ENCODE assay signal across 8 cellular contexts in genomic region chrX:147911192-147912022, GRCh38. TPM values are rescaled to one million over a fixed set of nuclear protein-coding genes. Genes with fewer than 3 reads are reported as not detected.
A peak's percentile ranks its signal among the peaks of the same experiment; 100 is the strongest.
DNase-seq lines count a peak whose midpoint lies in the region; ATAC-seq and TF ChIP-seq lines count a peak whose summit lies in the region.

Gene FMR1 (plus strand): TSS chrX:147911919. CDS start chrX:147912180, 261 bp downstream.

- DNase-seq in NCI-H1092 treated with DMSO at 0.1 percent for 48 hours (lab: John Stamatoyannopoulos, UW): peak; percentile 93
- peak; percentile 79 for DNase-seq in SKM-1 treated with dmso at 0.1 percent for 144 hours (lab: John Stamatoyannopoulos, UW; ENCODE audit: unreplicated experiment)
- DNase-seq in glutamatergic neuron: peak; percentile 86
- peak; percentile 97 for DNase-seq in osteocyte (ENCODE audit: extremely low spot score, unreplicated experiment)
- DNase-seq in thoracic aorta (ENCODE audit: low spot score): peak; percentile 77

- H3K36me3 ChIP-seq in thoracic aorta: no peaks in the 10 kb centered on the region

- peaks cover 0 to 11% of the 10 kb centered on the region in 2 donors for H3K4me1 ChIP-seq in thoracic aorta (ENCODE audit: control insufficient read depth in 1 of 2, low read depth in 2 of 2)

- peak; percentile 19 for TF ChIP-seq POLR2A in GM10847 (IDR thresholded peaks at IDR 0.05; ENCODE audit: extremely low read depth, insufficient read length)

- peak within 1 kb of the TSS; percentile 95 for H3K4me3 Mint-ChIP-seq in activated naive CD8-positive, alpha-beta T cell
- peak within 1 kb of the TSS; percentile 98 for H3K4me3 Mint-ChIP-seq in glutamatergic neuron (ENCODE audit: unreplicated experiment)
- H3K4me3 Mint-ChIP-seq in osteocyte (ENCODE audit: unreplicated experiment): peak within 1 kb of the TSS; percentile 92

- TF ChIP-seq CTCF in glutamatergic neuron (IDR thresholded peaks at IDR 0.05; ENCODE audit: partially characterized antibody, unreplicated experiment): no peak
- TF ChIP-seq CTCF in osteocyte (IDR thresholded peaks at IDR 0.05): no peak
- TF ChIP-seq CTCF in thoracic aorta (IDR thresholded peaks at IDR 0.05): no peak

- peak within 1 kb of the TSS; percentile 88 to 92 for H3K27ac ChIP-seq in thoracic aorta

- no peaks in the 10 kb centered on the region for H3K27me3 ChIP-seq in thoracic aorta (replicated peaks; ENCODE audit: insufficient read depth)

- ATAC-seq in HG02623 (IDR thresholded peaks at IDR 0.05; ENCODE audit: unreplicated experiment) (peak; percentile 79), thoracic aorta (ENCODE audit: insufficient number of reproducible peaks, low FRiP score, low read depth) (peak; percentile 95)

- no peaks in the 10 kb centered on the region for H3K36me3 Mint-ChIP-seq in activated naive CD8-positive, alpha-beta T cell
- H3K36me3 Mint-ChIP-seq in glutamatergic neuron (ENCODE audit: unreplicated experiment) (no peaks in the 10 kb centered on the region), osteocyte (ENCODE audit: unreplicated experiment) (no peaks in the 10 kb centered on the region)

- peak within 1 kb of the TSS; percentile 92 for H3K27ac Mint-ChIP-seq in activated naive CD8-positive, alpha-beta T cell
- H3K27ac Mint-ChIP-seq in glutamatergic neuron (ENCODE audit: unreplicated experiment): peak within 1 kb of the TSS; percentile 92
- peak within 1 kb of the TSS; percentile 89 for H3K27ac Mint-ChIP-seq in osteocyte (ENCODE audit: unreplicated experiment)

- H3K27me3 Mint-ChIP-seq in activated naive CD8-positive, alpha-beta T cell: no peaks in the 10 kb centered on the region
- H3K27me3 Mint-ChIP-seq in glutamatergic neuron (ENCODE audit: unreplicated experiment) (peaks cover 2% of the 10 kb centered on the region), osteocyte (ENCODE audit: unreplicated experiment) (no peaks in the 10 kb centered on the region)

- peak within 1 kb of the TSS; percentile 88 for H3K4me3 ChIP-seq in thoracic aorta

- H3K4me1 Mint-ChIP-seq in activated naive CD8-positive, alpha-beta T cell (ENCODE audit: low read depth): peaks cover 40% of the 10 kb centered on the region
- H3K4me1 Mint-ChIP-seq in glutamatergic neuron (ENCODE audit: low read depth, unreplicated experiment): peaks cover 12% of the 10 kb centered on the region
- peaks cover 29% of the 10 kb centered on the region for H3K4me1 Mint-ChIP-seq in osteocyte (ENCODE audit: unreplicated experiment)

- no peaks in the 10 kb centered on the region for H3K9me3 Mint-ChIP-seq in activated naive CD8-positive, alpha-beta T cell (ENCODE audit: low read depth)
- peaks cover 2% of the 10 kb centered on the region for H3K9me3 Mint-ChIP-seq in glutamatergic neuron (ENCODE audit: unreplicated experiment)
- peaks cover 7% of the 10 kb centered on the region for H3K9me3 Mint-ChIP-seq in osteocyte (ENCODE audit: unreplicated experiment)

- no peaks in the 10 kb centered on the region for H3K9me3 ChIP-seq in thoracic aorta

RNA-seq across cellular contexts. Expression of gene FMR1, which starts in this region (rescaled TPM):
- total RNA-seq in glutamatergic neuron (ENCODE audit: unreplicated experiment) (45.4 TPM), osteocyte (59.8 and 63.4 TPM in 2 replicates), thoracic aorta (10 to 100 TPM; 31.8 to 44.3 TPM)

Comparison
In these comparisons a context has a peak if more than half of its experiments do, and no peak if none do; other contexts are left out.
1. Peak in every context shown above with its lines: DNase-seq, ATAC-seq, H3K4me3 ChIP-seq and H3K27ac ChIP-seq.